In the genomic region with DNA sequence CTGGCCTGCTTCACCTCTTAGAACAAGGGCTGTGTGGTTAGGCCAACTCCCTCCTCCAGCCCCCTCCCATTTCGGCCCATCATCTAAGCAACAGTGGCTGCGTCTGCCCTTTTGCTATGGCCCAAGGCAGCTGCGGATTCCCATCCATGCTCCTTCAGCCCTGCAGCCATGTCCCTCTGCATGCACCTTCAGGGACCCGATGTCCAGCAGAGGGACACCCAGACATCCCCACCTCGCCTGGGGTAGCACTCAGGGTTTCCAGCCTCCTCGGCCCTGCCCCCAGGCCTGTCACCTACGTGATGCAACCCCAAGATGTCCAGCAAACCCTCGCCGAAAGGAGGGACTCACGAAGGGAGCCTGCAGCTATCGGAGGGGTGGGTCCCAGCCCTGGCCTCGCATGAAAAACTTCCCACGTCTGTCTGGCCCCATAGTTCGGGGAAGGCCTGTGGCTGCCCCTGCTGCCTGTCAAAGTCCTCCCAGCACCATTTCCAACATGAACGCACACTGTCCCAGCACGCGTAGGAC, we compare ENCODE assay signal across 1 cellular context.
TF ChIP-seq lines count a peak whose summit lies in the region.

No MANE protein-coding gene starts in this region.

TF ChIP-seq in H1, 55 proteins besides CTCF, POLR2A, EP300 and RAD21 (continued from another document):
- TF ChIP-seq ZNF274 (IDR thresholded peaks at IDR 0.05; ENCODE audit: borderline replicate concordance, extremely low read depth, low read length) (no peak), RFX5 (IDR thresholded peaks at IDR 0.05; ENCODE audit: borderline replicate concordance, low read depth, low read length) (no peak), TEAD4 (IDR thresholded peaks at IDR 0.05; ENCODE audit: low read depth, low read length) (no peak), RBBP5 (IDR thresholded peaks at IDR 0.05; ENCODE audit: borderline replicate concordance, low read depth, low read length) (no peak), ASH2L (IDR thresholded peaks at IDR 0.05; ENCODE audit: low read length) (no peak), RNF2 (IDR thresholded peaks at IDR 0.05; ENCODE audit: borderline replicate concordance, low read depth, low read length, missing control alignments, poor library complexity, severe bottlenecking) (no peak), TAF1 (IDR thresholded peaks at IDR 0.05; ENCODE audit: low read depth, low read length) (no peak), CREB1 (IDR thresholded peaks at IDR 0.05) (no peak)
TF ChIP-seq in H1: peak in this region for 0.
